In genomic region chr1:28088168-28088961, GRCh38 we compare ENCODE assay signal across 1 cellular context.
TF ChIP-seq lines count a peak whose summit lies in the region.

Gene EYA3 (minus strand): TSS chr1:28088610. CDS start chr1:28058026, 30,584 bp downstream.

TF ChIP-seq in HEK293, 187 proteins besides CTCF, POLR2A, EP300 and RAD21 (continued from another document):
- TF ChIP-seq AEBP2 (tag by site-specific recombination; IDR thresholded peaks at IDR 0.05; ENCODE audit: borderline replicate concordance), result no peak
- TF ChIP-seq ZNF514 (tag by site-specific recombination; IDR thresholded peaks at IDR 0.05), result no peak
- TF ChIP-seq ZNF623 (tag by site-specific recombination; IDR thresholded peaks at IDR 0.05), result no peak
- no peak for TF ChIP-seq ZNF169 (tag by site-specific recombination; IDR thresholded peaks at IDR 0.05)
- TF ChIP-seq ZFP37 (tag by site-specific recombination; IDR thresholded peaks at IDR 0.05), result peak; percentile 69
TF ChIP-seq in HEK293: peak in this region for 43.
